Comparison of ENCODE assay signal across 25 cellular contexts in the genomic region with DNA sequence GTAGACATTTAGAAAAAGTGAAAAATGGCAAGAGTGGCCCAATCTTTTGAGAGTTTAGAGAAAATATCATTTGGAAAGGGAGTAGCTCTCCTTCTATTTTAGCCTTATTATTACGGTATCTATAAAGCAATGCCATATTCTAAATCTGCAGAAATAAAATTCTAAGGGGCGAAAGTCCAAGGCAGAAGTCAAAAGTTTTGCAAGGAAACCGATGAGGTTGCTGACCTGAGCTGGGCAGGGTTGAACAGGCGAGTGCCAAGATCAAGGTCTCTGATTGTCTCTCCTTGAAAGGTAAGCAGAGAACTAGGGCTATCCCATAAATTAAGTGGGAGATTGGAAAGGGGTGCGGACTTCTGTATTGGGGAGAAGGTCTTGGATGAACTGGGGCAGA. TPM values are rescaled to one million over a fixed set of nuclear protein-coding genes. Genes with fewer than 3 reads are reported as not detected.
DNase-seq lines count a peak whose midpoint lies in the region; ATAC-seq, FAIRE-seq and TF ChIP-seq lines count a peak whose summit lies in the region.
"Had no signal": no experiment of that assay in that cellular context is flagged by ENCODE, and none has a peak within 500 bp of the region (broad histone marks: within the 10 kb centered on the region; RNA-seq: fewer than 3 reads in every experiment).

No MANE protein-coding gene starts in this region.

- H3K4me3 ChIP-seq in A549 = no peak overlapping the region
- no peak overlapping the region for H3K4me3 ChIP-seq in CD8-positive, alpha-beta T cell (ENCODE audit: low read depth, low read length)
- H3K4me3 ChIP-seq: GM23338, SJCRH30 had no signal

- peak overlapping the region; percentile 6 for H3K27ac Mint-ChIP-seq in CD8-positive, alpha-beta T cell
- peak overlapping the region; percentile 48 for H3K27ac Mint-ChIP-seq in T-helper 17 cell
- H3K27ac Mint-ChIP-seq in activated naive CD4-positive, alpha-beta T cell treated with anti-CD3 and anti-CD28 coated beads for 36 hours = no peak overlapping the region
- H3K27ac Mint-ChIP-seq: B cell, GM23338, H9 had no signal

- CTCF ChIA-PET in A549 (lab: Yijun Ruan, JAX) = interaction anchor here (1.3 to 20.0 kb wide), 5 partner anchors 11 to 186 kb away, joined by 3 to 600 read pairs (median 10); a partner anchor contains a TSS
- CTCF ChIA-PET in CD8-positive, alpha-beta T cell (lab: Charles Lee) = interaction anchor here (1.0 to 1.3 kb wide), 2 partner anchors 12 to 13 kb away, joined by 3 read pairs; a partner anchor contains a TSS
- CTCF ChIA-PET in activated naive CD4-positive, alpha-beta T cell treated with anti-CD3 and anti-CD28 coated beads for 36 hours (lab: Charles Lee) = interaction anchor here (0.8 to 1.2 kb wide), 4 partner anchors 9 to 98 kb away, joined by 3 to 4 read pairs (median 4); no protein-coding TSS in a partner anchor

- H3K4me3 Mint-ChIP-seq in CD8-positive, alpha-beta T cell = no peak overlapping the region
- no peak overlapping the region for H3K4me3 Mint-ChIP-seq in T-helper 17 cell
- H3K4me3 Mint-ChIP-seq in activated naive CD4-positive, alpha-beta T cell treated with anti-CD3 and anti-CD28 coated beads for 36 hours = no peak overlapping the region
- H3K4me3 Mint-ChIP-seq: B cell; CD8-positive, alpha-beta memory T cell; GM23338; H9 had no signal

- no peak for TF ChIP-seq RAD21 in A549 (conservative IDR thresholded peaks at IDR 0.05 in 1 of 2, IDR thresholded peaks at IDR 0.05 in 1 of 2)

- H3K4me2 ChIP-seq in A549 = no peak overlapping the region
- H3K4me2 ChIP-seq: GM23338 had no signal

- peaks cover 17% of the 10 kb centered on the region for H3K4me1 Mint-ChIP-seq in CD8-positive, alpha-beta T cell (ENCODE audit: low read depth)
- H3K4me1 Mint-ChIP-seq in T-helper 17 cell = peaks cover 23% of the 10 kb centered on the region
- peaks cover 13% of the 10 kb centered on the region for H3K4me1 Mint-ChIP-seq in activated naive CD4-positive, alpha-beta T cell treated with anti-CD3 and anti-CD28 coated beads for 36 hours (ENCODE audit: low read depth)

- H3K27ac ChIP-seq in A549 = peak overlapping the region; percentile 55 to 94; a peak in 5 of 6 replicates
- H3K27ac ChIP-seq in CD8-positive, alpha-beta T cell (ENCODE audit: low read depth, low read length) = no peak overlapping the region
- H3K27ac ChIP-seq: C4-2B, SJCRH30 had no signal

- WGBS in A549 (ENCODE audit: missing lambda C conversion rate) = 91% methylated on average over 5 of the region's 5 CpGs

- DNase-seq in A549 (ENCODE audit: low read depth in 1 of 2, low spot score in 1 of 2) (no peak), T-helper 17 cell (no peak), left colon (no peak), mesenteric fat pad (ENCODE audit: low spot score) (no peak), midbrain (lab: John Stamatoyannopoulos, UW) (no peak)
- no peak for DNase-seq in CD8-positive, alpha-beta T cell
- no peak for DNase-seq in activated naive CD4-positive, alpha-beta T cell treated with anti-CD3 and anti-CD28 coated beads for 36 hours
- DNase-seq: CD8-positive, alpha-beta memory T cell; DMS79 treated with DMSO at 0.1 percent for 48 hours; GF-D8; H9; Karpas-422; NCI-H1105 treated with DMSO at 0.1 percent for 48 hours; NCI-H146; NCI-H2029; NCI-H446; NCI-H524 treated with DMSO at 0.1 percent for 48 hours; NCI-H774; SJCRH30 had no signal

- intact Hi-C loops in CD8-positive, alpha-beta T cell (cut with DNase I, micrococcal nuclease) = no loop called here
- intact Hi-C loops in left colon (cut with DNase I, micrococcal nuclease) = no loop called here
- intact Hi-C loops in activated naive CD4-positive, alpha-beta T cell treated with anti-CD3 and anti-CD28 coated beads for 36 hours (cut with micrococcal nuclease) = no loop called here

- no peaks in the 10 kb centered on the region for H3K9me3 ChIP-seq in A549
- no peaks in the 10 kb centered on the region for H3K9me3 ChIP-seq in CD8-positive, alpha-beta T cell (ENCODE audit: low read length)
- H3K9me3 ChIP-seq in T-helper 17 cell (ENCODE audit: control insufficient read depth, low read length, poor library complexity, severe bottlenecking) = no peaks in the 10 kb centered on the region
- H3K9me3 ChIP-seq: SJCRH30 had no signal

- H3K27me3 ChIP-seq in CD8-positive, alpha-beta T cell (ENCODE audit: insufficient read depth, low read length) = peaks cover 4% of the 10 kb centered on the region
- H3K27me3 ChIP-seq: SJCRH30 had no signal

- FAIRE-seq in A549 (lab: Jason Lieb, UNC) = no peak
- FAIRE-seq: GM12891 had no signal

- TF ChIP-seq CTCF in A549 (IDR thresholded peaks at IDR 0.05) = no peak
- no peak for TF ChIP-seq CTCF in CD8-positive, alpha-beta T cell (IDR thresholded peaks at IDR 0.05)

- TF ChIP-seq EP300 in A549 (IDR thresholded peaks at IDR 0.05) = no peak

- H3K9me3 Mint-ChIP-seq in CD8-positive, alpha-beta T cell = no peaks in the 10 kb centered on the region
- no peaks in the 10 kb centered on the region for H3K9me3 Mint-ChIP-seq in activated naive CD4-positive, alpha-beta T cell treated with anti-CD3 and anti-CD28 coated beads for 36 hours
- H3K9me3 Mint-ChIP-seq: CD8-positive, alpha-beta memory T cell; H9 had no signal

- no peaks in the 10 kb centered on the region for H3K36me3 ChIP-seq in CD8-positive, alpha-beta T cell (ENCODE audit: insufficient read depth, low read length)
- H3K36me3 ChIP-seq: SJCRH30 had no signal

- no peak for TF ChIP-seq POLR2A in A549 (IDR thresholded peaks at IDR 0.05; ENCODE audit: low read length)

- POLR2A ChIA-PET in A549 (lab: Yijun Ruan, JAX) = interaction anchor here (0.6 to 1.7 kb wide), 2 partner anchors 30 to 1998 kb away, joined by 3 to 12 read pairs; a partner anchor contains a TSS
- POLR2A ChIA-PET in CD8-positive, alpha-beta T cell (lab: Charles Lee) = no interaction called here

- H3K27me3 Mint-ChIP-seq in CD8-positive, alpha-beta T cell (ENCODE audit: low read depth) = peaks cover 7% of the 10 kb centered on the region
- peaks cover 14% of the 10 kb centered on the region for H3K27me3 Mint-ChIP-seq in T-helper 17 cell
- H3K27me3 Mint-ChIP-seq in activated naive CD4-positive, alpha-beta T cell treated with anti-CD3 and anti-CD28 coated beads for 36 hours (ENCODE audit: low read depth) = peaks cover 6% of the 10 kb centered on the region

- ATAC-seq in A549 (no peak), T-helper 17 cell (no peak), left colon (peak; percentile 11)
- no peak for ATAC-seq in CD8-positive, alpha-beta T cell
- ATAC-seq: GM23338, Right ventricle myocardium inferior, SK-N-SH treated with all-trans-retinoic acid at 6 μM for 48 hours had no signal

- H3K4me1 ChIP-seq in A549 = peaks cover 56% of the 10 kb centered on the region
- no peaks in the 10 kb centered on the region for H3K4me1 ChIP-seq in CD8-positive, alpha-beta T cell (ENCODE audit: insufficient read depth, low read length)

- H3K36me3 Mint-ChIP-seq in CD8-positive, alpha-beta T cell = peaks cover 8% of the 10 kb centered on the region
- H3K36me3 Mint-ChIP-seq in T-helper 17 cell (ENCODE audit: low read depth) = peaks cover 2% of the 10 kb centered on the region
- H3K36me3 Mint-ChIP-seq in activated naive CD4-positive, alpha-beta T cell treated with anti-CD3 and anti-CD28 coated beads for 36 hours (ENCODE audit: low read depth) = peaks cover 5% of the 10 kb centered on the region

RNA-seq across cellular contexts. Expression of a gene that starts 11.7 kb away (rescaled TPM):
- 3.9 and 5.2 TPM in 2 replicates for polyA plus RNA-seq in A549 (2011; rRNA removed)
- polyA plus RNA-seq in A549 (2012; cell fraction: cytosol; rRNA removed) = 3.2 and 4.2 TPM in 2 replicates
- 8.2 and 9.8 TPM in 2 replicates for polyA plus RNA-seq in A549 (2012; cell fraction: nucleus; rRNA removed)
- polyA plus RNA-seq in A549 (2017; fragmentation: RNase III; extraction: RNeasy Plus Mini Kit Qiagen cat#74134 plus additional on column Dnase treatment) = 15.6 to 17.8 TPM (median 16.5 TPM) in 3 replicates
- polyA minus RNA-seq in A549 (2011; rRNA and poly(A)+ RNA removed) = 8.1 and 14.2 TPM in 2 replicates
- 10 to 100 TPM; 24.0 to 26.0 TPM for total RNA-seq in CD8-positive, alpha-beta T cell
- 10 to 100 TPM; 38.4 to 46.6 TPM for total RNA-seq in T-helper 17 cell
- total RNA-seq in left colon = 10 to 100 TPM; 36.2 to 43.3 TPM
- total RNA-seq in mesenteric fat pad = 48.2 TPM
- 10 to 100 TPM; 41.4 to 41.7 TPM for total RNA-seq in activated naive CD4-positive, alpha-beta T cell treated with anti-CD3 and anti-CD28 coated beads for 36 hours

RNA-seq across cellular contexts. Expression of a gene that starts 30.0 kb away (rescaled TPM):
- polyA plus RNA-seq in A549 (2011; rRNA removed) (300 and 355 TPM in 2 replicates), A549 (2017; fragmentation: RNase III; extraction: RNeasy Plus Mini Kit Qiagen cat#74134 plus additional on column Dnase treatment) (286 to 399 TPM (median 346 TPM) in 3 replicates)
- polyA plus RNA-seq in A549 (2012; cell fraction: cytosol; rRNA removed) = 315 and 419 TPM in 2 replicates
- 684 and 700 TPM in 2 replicates for polyA plus RNA-seq in A549 (2012; cell fraction: nucleus; rRNA removed)
- 377 and 382 TPM in 2 replicates for polyA minus RNA-seq in A549 (2011; rRNA and poly(A)+ RNA removed)
- under 1 TPM; 0.14 to 0.24 TPM for total RNA-seq in CD8-positive, alpha-beta T cell
- total RNA-seq in T-helper 17 cell (1 to 10 TPM in 1 of 2 donors, under 1 TPM in 1; 0.32 to 2.5 TPM), left colon (1 to 10 TPM; 1.8 to 3.1 TPM), mesenteric fat pad (130 TPM)
- total RNA-seq in activated naive CD4-positive, alpha-beta T cell treated with anti-CD3 and anti-CD28 coated beads for 36 hours = under 1 TPM in 1 of 2 experiments, not detected in 1; 0.07 TPM
- polyA plus RNA-seq: CD8-positive, alpha-beta memory T cell had no signal

RNA-seq across cellular contexts. Expression of a gene that starts 57.3 kb away (rescaled TPM):
- polyA plus RNA-seq in A549 (2011; rRNA removed) (107 and 128 TPM in 2 replicates), A549 (2017; fragmentation: RNase III; extraction: RNeasy Plus Mini Kit Qiagen cat#74134 plus additional on column Dnase treatment) (181 to 187 TPM (median 182 TPM) in 3 replicates)
- polyA plus RNA-seq in A549 (2012; cell fraction: cytosol; rRNA removed) = 163 and 166 TPM in 2 replicates
- polyA plus RNA-seq in A549 (2012; cell fraction: nucleus; rRNA removed) = 79.8 and 104 TPM in 2 replicates
- polyA minus RNA-seq in A549 (2011; rRNA and poly(A)+ RNA removed) = 48.5 and 54.1 TPM in 2 replicates
- total RNA-seq in CD8-positive, alpha-beta T cell = 1 to 10 TPM; 2.1 to 2.2 TPM
- total RNA-seq in T-helper 17 cell (10 to 100 TPM in 1 of 2 donors, 1 to 10 TPM in 1; 9.7 to 11.7 TPM), left colon (10 to 100 TPM; 70.5 to 84.8 TPM), mesenteric fat pad (30.4 TPM)
- 10 to 100 TPM; 40.6 to 43.5 TPM for total RNA-seq in activated naive CD4-positive, alpha-beta T cell treated with anti-CD3 and anti-CD28 coated beads for 36 hours

Comparison
In these comparisons a context has a peak if more than half of its experiments do, and no peak if none do; other contexts are left out.
1. RNA of a gene that starts 30.0 kb away (total RNA-seq): 130 TPM in mesenteric fat pad (single experiment); 1.8 to 3.1 TPM in left colon, 0.32 to 2.5 TPM in T-helper 17 cell, 0.14 to 0.24 TPM in CD8-positive, alpha-beta T cell and 0.07 TPM in activated naive CD4-positive, alpha-beta T cell treated with anti-CD3 and anti-CD28 coated beads for 36 hours; every median in the first group is over 10 times any median in the second.